1 cellular context compared by ENCODE assay signal in genomic region chr4:15233626-15234025, GRCh38.
TF ChIP-seq lines count a peak whose summit lies in the region.

No MANE protein-coding gene starts in this region.

TF ChIP-seq in SK-N-SH, 30 proteins besides CTCF, POLR2A, EP300 and RAD21 (continued from another document):
- TF ChIP-seq ZBTB33 (IDR thresholded peaks at IDR 0.05; ENCODE audit: borderline replicate concordance, low read depth) = no peak
